In the genomic region with DNA sequence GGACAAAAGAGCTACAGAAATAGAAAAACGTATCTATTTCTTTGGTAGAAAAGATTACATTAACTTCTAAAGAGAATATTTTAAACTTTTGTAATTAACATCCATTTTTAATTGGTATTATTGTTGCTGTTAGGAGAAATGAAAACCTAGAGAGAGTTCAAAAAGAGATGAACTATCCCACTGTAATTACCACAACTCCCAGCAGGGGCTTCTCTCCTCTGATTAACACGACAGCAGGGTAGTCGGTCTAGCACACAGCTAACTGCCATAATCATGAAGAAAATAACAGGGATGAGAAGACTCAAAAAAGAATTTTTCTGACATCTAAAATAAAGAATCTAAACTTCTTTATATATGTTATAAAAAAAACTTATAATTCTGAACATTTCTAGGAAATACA, we compare ENCODE assay signal across 12 cellular contexts.
DNase-seq lines count a peak whose midpoint lies in the region; ATAC-seq and TF ChIP-seq lines count a peak whose summit lies in the region.
"Had no signal": no experiment of that assay in that cellular context is flagged by ENCODE, and none has a peak within 500 bp of the region (broad histone marks: within the 10 kb centered on the region; RNA-seq: fewer than 3 reads in every experiment).

No MANE protein-coding gene starts in this region.

- no peak for ATAC-seq in GM18505 (IDR thresholded peaks at IDR 0.05; ENCODE audit: unreplicated experiment)

- H3K9me3 Mint-ChIP-seq in osteocyte (ENCODE audit: unreplicated experiment), result peaks cover 3% of the 10 kb centered on the region

- peaks cover 11% of the 10 kb centered on the region for H3K27me3 Mint-ChIP-seq in osteocyte (ENCODE audit: unreplicated experiment)
- H3K27me3 Mint-ChIP-seq: B cell had no signal

- peaks cover 1% of the 10 kb centered on the region for H3K4me1 Mint-ChIP-seq in osteocyte (ENCODE audit: unreplicated experiment)
- H3K4me1 Mint-ChIP-seq: B cell had no signal

- no peaks in the 10 kb centered on the region for H3K27me3 ChIP-seq in brain microvascular endothelial cell (replicated peaks)

- no peaks in the 10 kb centered on the region for H3K36me3 ChIP-seq in brain microvascular endothelial cell (replicated peaks)

- peak; percentile 72 for TF ChIP-seq CTCF in brain microvascular endothelial cell (IDR thresholded peaks at IDR 0.05; ENCODE audit: low read depth, low read length, missing control alignments)
- peak; percentile 60 for TF ChIP-seq CTCF in osteocyte (IDR thresholded peaks at IDR 0.05)

- no peak overlapping the region for H3K4me3 Mint-ChIP-seq in osteocyte (ENCODE audit: unreplicated experiment)
- H3K4me3 Mint-ChIP-seq: activated T-helper 1 cell treated with anti-CD3 and anti-CD28 coated beads, Interleukin-12 subunit alpha, Interleukin-12 subunit beta, Interleukin-2, Interleukin-4 antibody, amounts not matched to agents 30 ng/mL and 10 ng/mL and 1 ng/mL, durations not matched to agents 14 hours and 24 hours and 36 hours; B cell had no signal

- in situ Hi-C loops in brain microvascular endothelial cell (cut with HindIII; ENCODE audit: low pct_ligation_motif_present, low sequenced_read_pairs), result no loop called here

- H3K27ac ChIP-seq in brain microvascular endothelial cell, result no peak overlapping the region

- H3K4me3 ChIP-seq in brain microvascular endothelial cell (ENCODE audit: low read depth, low read length), result no peak overlapping the region

- H3K36me3 Mint-ChIP-seq in osteocyte (ENCODE audit: unreplicated experiment), result no peaks in the 10 kb centered on the region

- no peak overlapping the region for H3K27ac Mint-ChIP-seq in osteocyte (ENCODE audit: unreplicated experiment)
- H3K27ac Mint-ChIP-seq: activated T-helper 1 cell treated with anti-CD3 and anti-CD28 coated beads, Interleukin-12 subunit alpha, Interleukin-12 subunit beta, Interleukin-2, Interleukin-4 antibody, amounts not matched to agents 30 ng/mL and 10 ng/mL and 1 ng/mL, durations not matched to agents 14 hours and 24 hours and 36 hours; B cell had no signal

- peak; percentile 33 to 56 for DNase-seq in NCI-H524 (lab: John Stamatoyannopoulos, UW)
- no peak for DNase-seq in NCI-H524 treated with DMSO at 0.1 percent for 48 hours (lab: John Stamatoyannopoulos, UW)
- peak; percentile 55 to 77 for DNase-seq in NCI-H446 (lab: John Stamatoyannopoulos, UW)
- peak; percentile 54 for DNase-seq in brain microvascular endothelial cell
- DNase-seq in osteocyte (ENCODE audit: extremely low spot score, unreplicated experiment), result no peak
- no peak for DNase-seq in activated gamma-delta T cell (lab: John Stamatoyannopoulos, UW)
- DNase-seq in UCSD-AML1 (lab: John Stamatoyannopoulos, UW; ENCODE audit: unreplicated experiment), result no peak
- DNase-seq: KBM-7; stimulated activated CD4-positive, alpha-beta T cell treated with anti-CD3 and anti-CD28 coated beads, Interleukin-2, amount 100 ng/mL, for 48 hours had no signal

- TF ChIP-seq POLR2A in GM18505 (IDR thresholded peaks at IDR 0.05; ENCODE audit: borderline replicate concordance, extremely low read depth, insufficient read depth, insufficient read length), result no peak

Comparison
In these comparisons a context has a peak if more than half of its experiments do, and no peak if none do; other contexts are left out.
1. DNase-seq: peak in NCI-H524 (2 of 2), NCI-H446 (2 of 2) and brain microvascular endothelial cell (single experiment); none in NCI-H524 treated with DMSO at 0.1 percent for 48 hours (single experiment), osteocyte (single experiment), activated gamma-delta T cell (single experiment) and UCSD-AML1 (single experiment).